ENCODE assay signal across 10 cellular contexts in the genomic region with DNA sequence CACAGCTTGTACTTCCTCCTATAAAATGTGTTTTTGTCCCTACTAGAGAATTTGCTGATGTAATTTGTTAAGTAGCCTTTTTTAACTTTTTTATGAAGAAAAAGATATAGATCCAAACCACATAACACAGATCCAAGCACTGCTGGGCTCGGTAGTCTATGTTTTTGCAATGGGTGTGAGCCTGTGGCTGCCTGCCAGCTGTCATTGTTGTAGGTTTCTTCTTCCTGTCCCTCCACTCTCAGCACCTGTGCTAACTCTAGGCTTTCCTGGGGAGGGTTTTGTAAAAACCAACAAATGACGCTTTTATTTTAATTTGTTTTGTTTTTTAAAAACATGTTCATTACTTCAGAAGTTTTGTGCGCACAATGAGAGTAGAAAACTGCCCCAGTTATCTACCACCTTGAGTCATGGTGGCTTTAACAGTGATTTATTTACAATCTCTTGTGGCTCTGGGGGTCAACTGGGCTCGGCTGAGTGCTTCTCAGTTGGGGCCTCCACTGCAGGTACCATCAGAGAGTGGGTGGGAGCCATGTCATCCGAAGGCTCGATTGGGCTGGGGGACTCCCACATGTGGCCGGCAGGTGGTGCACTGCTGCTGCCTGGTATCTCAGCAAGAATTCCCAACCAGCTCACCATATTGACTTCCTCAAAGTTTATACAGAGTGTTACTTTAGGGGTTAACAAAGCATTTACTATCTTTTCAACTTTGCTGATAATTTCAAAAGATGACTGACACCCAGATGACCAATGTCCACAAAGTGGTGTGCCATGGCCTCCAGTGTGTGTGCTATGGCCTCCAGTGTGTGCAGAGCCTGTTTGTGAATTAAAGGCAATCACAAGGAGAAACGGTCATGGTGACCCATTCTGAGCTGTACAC. TPM values are rescaled to one million over a fixed set of nuclear protein-coding genes. Genes with fewer than 3 reads are reported as not detected.
A peak's percentile ranks its signal among the peaks of the same experiment; 100 is the strongest.
DNase-seq lines count a peak whose midpoint lies in the region; ATAC-seq and TF ChIP-seq lines count a peak whose summit lies in the region.
"Had no signal": no experiment of that assay in that cellular context is flagged by ENCODE, and none has a peak within 500 bp of the region (broad histone marks: within the 10 kb centered on the region; RNA-seq: fewer than 3 reads in every experiment).

No MANE protein-coding gene starts in this region.

- peaks cover 32% of the 10 kb centered on the region for H3K27me3 ChIP-seq in PC-3 (ENCODE audit: low read length)
- H3K27me3 ChIP-seq in tibial nerve: peaks cover 0 to 10% of the 10 kb centered on the region in 2 donors
- H3K27me3 ChIP-seq: body of pancreas had no signal

- H3K4me1 ChIP-seq in PC-3 (ENCODE audit: insufficient read depth, low read length): no peaks in the 10 kb centered on the region
- H3K4me1 ChIP-seq in tibial nerve: peaks cover 0 to 12% (median 0%) of the 10 kb centered on the region in 4 donors
- H3K4me1 ChIP-seq: body of pancreas, parathyroid adenoma had no signal

- H3K9ac ChIP-seq in PC-3 (ENCODE audit: low read length): no peak overlapping the region
- H3K9ac ChIP-seq: parathyroid adenoma had no signal

- no peak overlapping the region for H3K4me3 Mint-ChIP-seq in dendritic cell treated with granulocyte-macrophage colony-stimulating factor and Interleukin-4, amounts not matched to agents 40 ng/mL and 50 ng/mL, for 4 days

- H3K4me3 ChIP-seq in GM12865 (ENCODE audit: low read depth, low read length) (no peak overlapping the region), PC-3 (ENCODE audit: low read length) (no peak overlapping the region), tibial nerve (no peak overlapping the region)
- H3K4me3 ChIP-seq: body of pancreas had no signal

- peaks cover 32% of the 10 kb centered on the region for H3K4me1 Mint-ChIP-seq in dendritic cell treated with granulocyte-macrophage colony-stimulating factor and Interleukin-4, amounts not matched to agents 40 ng/mL and 50 ng/mL, for 4 days (ENCODE audit: low read depth)

- H2AFZ ChIP-seq in PC-3 (ENCODE audit: low read length): no peak overlapping the region
- H2AFZ ChIP-seq: parathyroid adenoma had no signal

- TF ChIP-seq POLR2A in tibial nerve (IDR thresholded peaks at IDR 0.05): no peak

- no peaks in the 10 kb centered on the region for H3K9me2 ChIP-seq in PC-3 (replicated peaks; ENCODE audit: low read length)

- WGBS in tibial nerve, 2 donors: 68 to 80% methylated on average over 8 of the region's 8 CpGs

- no peak for TF ChIP-seq EP300 in tibial nerve (IDR thresholded peaks at IDR 0.05)

- no peak overlapping the region for H3K27ac ChIP-seq in C4-2B
- H3K27ac ChIP-seq in PC-3 (ENCODE audit: low read length): no peak overlapping the region
- H3K27ac ChIP-seq in tibial nerve: peak overlapping the region in 1 of 4 donors; percentile 77
- H3K27ac ChIP-seq: body of pancreas, parathyroid adenoma had no signal

- POLR2A ChIA-PET in PC-3 (lab: Charles Lee; ENCODE audit: unreplicated experiment): no interaction called here

- CTCF ChIA-PET in PC-3 (lab: Charles Lee): no interaction called here

- H3K36me3 ChIP-seq in PC-3 (ENCODE audit: low read depth, low read length) (no peaks in the 10 kb centered on the region), tibial nerve (no peaks in the 10 kb centered on the region)

- H3K4me2 ChIP-seq in PC-3 (ENCODE audit: low read length): no peak overlapping the region

- ATAC-seq in PC-3: no peak
- ATAC-seq in GM21737 (IDR thresholded peaks at IDR 0.05; ENCODE audit: unreplicated experiment): no peak
- ATAC-seq in HG02678 (IDR thresholded peaks at IDR 0.05; ENCODE audit: unreplicated experiment): no peak
- no peak for ATAC-seq in HG02973 (IDR thresholded peaks at IDR 0.05; ENCODE audit: unreplicated experiment)
- ATAC-seq: body of pancreas had no signal

- peaks cover 10% of the 10 kb centered on the region for H3K27me3 Mint-ChIP-seq in dendritic cell treated with granulocyte-macrophage colony-stimulating factor and Interleukin-4, amounts not matched to agents 40 ng/mL and 50 ng/mL, for 4 days

- intact Hi-C loops in PC-3 (cut with micrococcal nuclease): no loop called here
- intact Hi-C loops in dendritic cell treated with granulocyte-macrophage colony-stimulating factor and Interleukin-4, amounts not matched to agents 40 ng/mL and 50 ng/mL, for 4 days (cut with micrococcal nuclease): loop anchor here (5.0 to 10.0 kb wide), 2 partner anchors 33 to 75 kb away; no protein-coding TSS in a partner anchor

- TF ChIP-seq CTCF in C4-2B (conservative IDR thresholded peaks at IDR 0.05): peak; percentile 34
- TF ChIP-seq CTCF in GM12865 (IDR thresholded peaks at IDR 0.05; ENCODE audit: insufficient read depth, low read depth, low read length, missing control alignments): peak; percentile 54
- 0 out of 2 replicates have a peak, but pooled peaks have one; percentile 35 for TF ChIP-seq CTCF in PC-3 (conservative IDR thresholded peaks at IDR 0.05; ENCODE audit: low read depth, low read length)
- TF ChIP-seq CTCF in tibial nerve (IDR thresholded peaks at IDR 0.05): no peak

- no peaks in the 10 kb centered on the region for H3K9me3 Mint-ChIP-seq in dendritic cell treated with granulocyte-macrophage colony-stimulating factor and Interleukin-4, amounts not matched to agents 40 ng/mL and 50 ng/mL, for 4 days

- DNase-seq in GM12865 (ENCODE audit: low read depth) (peak; percentile 69), PC-3 (no peak), tibial nerve (ENCODE audit: low spot score in 2 of 2) (no peak)
- DNase-seq: body of pancreas had no signal

- H3K79me2 ChIP-seq in PC-3 (ENCODE audit: low read length): no peaks in the 10 kb centered on the region
- H3K79me2 ChIP-seq: parathyroid adenoma had no signal

- BruUV-seq in PC-3 (replicated peaks; lab: Mats Ljungman, UMichigan): no TSS peak

- H3K36me3 Mint-ChIP-seq in dendritic cell treated with granulocyte-macrophage colony-stimulating factor and Interleukin-4, amounts not matched to agents 40 ng/mL and 50 ng/mL, for 4 days (ENCODE audit: low read depth): no peaks in the 10 kb centered on the region

- H3K9me3 ChIP-seq in PC-3 (ENCODE audit: low read length): no peaks in the 10 kb centered on the region
- no peaks in the 10 kb centered on the region for H3K9me3 ChIP-seq in tibial nerve
- H3K9me3 ChIP-seq: body of pancreas had no signal

- H3F3A ChIP-seq in PC-3 (ENCODE audit: low read length, unreplicated experiment): no peaks in the 10 kb centered on the region

- H3K27ac Mint-ChIP-seq in dendritic cell treated with granulocyte-macrophage colony-stimulating factor and Interleukin-4, amounts not matched to agents 40 ng/mL and 50 ng/mL, for 4 days: peak overlapping the region; percentile 74

- H4K20me1 ChIP-seq in PC-3 (ENCODE audit: low read length): no peaks in the 10 kb centered on the region

RNA-seq across cellular contexts. Expression of a gene that starts 3.0 kb away (rescaled TPM):
- total RNA-seq in PC-3 (2014; rRNA removed) (not detected in 2 replicates), tibial nerve (not detected)
- total RNA-seq: body of pancreas had no signal

RNA-seq across cellular contexts. Expression of a gene that starts 37.9 kb away (rescaled TPM):
- total RNA-seq in PC-3 (2014; rRNA removed): not detected in 2 replicates
- total RNA-seq in tibial nerve: not detected
- total RNA-seq: body of pancreas had no signal

Comparison
In these comparisons a context has a peak if more than half of its experiments do, and no peak if none do; other contexts are left out.
1. CTCF ChIP-seq: peak in C4-2B (single experiment), GM12865 (single experiment) and PC-3 (single experiment); none in tibial nerve (0 of 5).